In the genomic region with DNA sequence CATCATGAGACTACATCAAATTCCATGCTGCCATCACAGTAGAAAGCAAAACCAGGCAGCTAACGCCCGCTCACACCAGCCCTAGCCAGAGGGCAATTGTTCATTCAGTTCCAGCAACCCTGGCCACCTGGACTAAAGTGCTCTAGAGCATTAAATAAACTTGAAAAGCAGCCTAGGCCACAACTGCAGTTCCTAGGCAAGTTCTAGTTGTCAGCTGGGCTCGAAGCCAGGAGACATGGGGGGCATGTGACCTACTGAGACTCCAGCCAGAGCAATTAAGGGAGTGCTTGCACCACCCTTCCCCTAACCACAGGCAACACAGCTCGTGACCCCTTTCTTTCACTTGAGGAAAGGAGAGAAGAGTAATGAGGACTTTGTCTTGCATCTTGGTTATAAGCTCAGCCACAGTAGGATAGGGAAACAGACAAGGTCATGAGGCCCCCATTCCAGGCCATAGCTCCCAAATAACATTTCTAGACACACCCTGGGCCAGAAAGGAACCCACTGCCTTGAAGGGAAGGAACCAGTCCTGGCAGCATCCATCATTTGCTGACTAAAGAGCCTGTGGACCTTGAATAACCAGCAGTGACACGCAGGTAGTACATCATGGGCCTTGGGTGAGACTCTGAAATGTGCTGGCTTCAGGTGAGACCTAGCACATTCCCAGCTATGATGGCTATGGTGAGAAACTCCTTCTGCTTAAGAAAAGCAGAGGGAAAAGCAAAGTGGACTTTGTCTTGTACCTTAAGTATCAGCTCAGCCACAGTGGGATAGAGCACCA, we compare ENCODE assay signal across 8 cellular contexts.
DNase-seq lines count a peak whose midpoint lies in the region; ATAC-seq and TF ChIP-seq lines count a peak whose summit lies in the region.

No MANE protein-coding gene starts in this region.

- no peaks in the 10 kb centered on the region for H3K27me3 Mint-ChIP-seq in neural progenitor cell (ENCODE audit: insufficient read depth, low read depth)
- H3K27me3 Mint-ChIP-seq in CD14-positive monocyte (ENCODE audit: low read depth in 3 of 3), result no peaks in the 10 kb centered on the region

- no peaks in the 10 kb centered on the region for H3K27me3 ChIP-seq in neural progenitor cell

- TF ChIP-seq CTCF in neural progenitor cell (IDR thresholded peaks at IDR 0.05) (no peak), CD14-positive monocyte (IDR thresholded peaks at IDR 0.05) (no peak)

- no peaks in the 10 kb centered on the region for H3K4me1 Mint-ChIP-seq in neural progenitor cell
- H3K4me1 Mint-ChIP-seq in CD14-positive monocyte, result peaks cover 22% of the 10 kb centered on the region

- peaks cover 18% of the 10 kb centered on the region for H3K9me3 ChIP-seq in neural progenitor cell (ENCODE audit: low read depth)

- peaks cover 45% of the 10 kb centered on the region for H3K79me2 ChIP-seq in neural progenitor cell (ENCODE audit: low read depth)

- H2AFZ ChIP-seq in neural progenitor cell (replicated peaks), result no peak overlapping the region

- H3K27ac ChIP-seq in cingulate gyrus (ENCODE audit: low read depth, low read length) (peak overlapping the region; percentile 49), neural progenitor cell (no peak overlapping the region)

- H3K36me3 ChIP-seq in neural progenitor cell, result peaks cover 9% of the 10 kb centered on the region

- H3K9ac ChIP-seq in neural progenitor cell, result no peak overlapping the region

- H3K4me3 ChIP-seq in neural progenitor cell, result no peak overlapping the region

- H3K4me3 Mint-ChIP-seq in neural progenitor cell (no peak overlapping the region), CD14-positive monocyte (no peak overlapping the region)

- H3F3A ChIP-seq in neural progenitor cell (ENCODE audit: low read depth), result no peaks in the 10 kb centered on the region

- H3K36me3 Mint-ChIP-seq in neural progenitor cell (peaks cover 38% of the 10 kb centered on the region), CD14-positive monocyte (peaks cover 54 to 68% of the 10 kb centered on the region in 2 donors)

- H3K4me1 ChIP-seq in neural progenitor cell, result peaks cover 6% of the 10 kb centered on the region

- no peak for ATAC-seq in HG02678 (IDR thresholded peaks at IDR 0.05; ENCODE audit: unreplicated experiment)
- ATAC-seq in HG03095 (IDR thresholded peaks at IDR 0.05; ENCODE audit: unreplicated experiment), result no peak

- peak; percentile 48 for DNase-seq in COR-L47 (lab: John Stamatoyannopoulos, UW)
- peak; percentile 73 for DNase-seq in NCI-H2029 treated with DMSO at 0.1 percent for 48 hours (lab: John Stamatoyannopoulos, UW)
- DNase-seq in medulla oblongata (ENCODE audit: extremely low spot score), result peak; percentile 80
- no peak for DNase-seq in neural progenitor cell (ENCODE audit: low spot score)
- DNase-seq in CD14-positive monocyte (ENCODE audit: low spot score), result no peak

- intact Hi-C loops in CD14-positive monocyte (cut with micrococcal nuclease), result no loop called here

- peaks cover 33% of the 10 kb centered on the region for H3K9me3 Mint-ChIP-seq in neural progenitor cell
- peaks cover 13 to 28% (median 24%) of the 10 kb centered on the region in 7 donors for H3K9me3 Mint-ChIP-seq in CD14-positive monocyte

- H3K27ac Mint-ChIP-seq in neural progenitor cell (no peak overlapping the region), CD14-positive monocyte (peak overlapping the region in 3 of 7 donors; percentile 22 to 58 (median 46))

- no peaks in the 10 kb centered on the region for H4K20me1 ChIP-seq in neural progenitor cell (ENCODE audit: low read depth)

- H3K4me2 ChIP-seq in neural progenitor cell, result no peak overlapping the region

Comparison
In these comparisons a context has a peak if more than half of its experiments do, and no peak if none do; other contexts are left out.
1. DNase-seq: peak in COR-L47 (single experiment), NCI-H2029 treated with DMSO at 0.1 percent for 48 hours (single experiment) and medulla oblongata (single experiment); none in neural progenitor cell (single experiment) and CD14-positive monocyte (single experiment).